1 cellular context compared by ENCODE assay signal in genomic region chr17:1715803-1716075, GRCh38.
TF ChIP-seq lines count a peak whose summit lies in the region.

No MANE protein-coding gene starts in this region.

TF ChIP-seq in GM12878, 131 proteins besides CTCF, POLR2A, EP300 and RAD21:
- no peak for TF ChIP-seq CBX3 (IDR thresholded peaks at IDR 0.05; ENCODE audit: borderline replicate concordance, low read depth)
- TF ChIP-seq, protein P1, sequence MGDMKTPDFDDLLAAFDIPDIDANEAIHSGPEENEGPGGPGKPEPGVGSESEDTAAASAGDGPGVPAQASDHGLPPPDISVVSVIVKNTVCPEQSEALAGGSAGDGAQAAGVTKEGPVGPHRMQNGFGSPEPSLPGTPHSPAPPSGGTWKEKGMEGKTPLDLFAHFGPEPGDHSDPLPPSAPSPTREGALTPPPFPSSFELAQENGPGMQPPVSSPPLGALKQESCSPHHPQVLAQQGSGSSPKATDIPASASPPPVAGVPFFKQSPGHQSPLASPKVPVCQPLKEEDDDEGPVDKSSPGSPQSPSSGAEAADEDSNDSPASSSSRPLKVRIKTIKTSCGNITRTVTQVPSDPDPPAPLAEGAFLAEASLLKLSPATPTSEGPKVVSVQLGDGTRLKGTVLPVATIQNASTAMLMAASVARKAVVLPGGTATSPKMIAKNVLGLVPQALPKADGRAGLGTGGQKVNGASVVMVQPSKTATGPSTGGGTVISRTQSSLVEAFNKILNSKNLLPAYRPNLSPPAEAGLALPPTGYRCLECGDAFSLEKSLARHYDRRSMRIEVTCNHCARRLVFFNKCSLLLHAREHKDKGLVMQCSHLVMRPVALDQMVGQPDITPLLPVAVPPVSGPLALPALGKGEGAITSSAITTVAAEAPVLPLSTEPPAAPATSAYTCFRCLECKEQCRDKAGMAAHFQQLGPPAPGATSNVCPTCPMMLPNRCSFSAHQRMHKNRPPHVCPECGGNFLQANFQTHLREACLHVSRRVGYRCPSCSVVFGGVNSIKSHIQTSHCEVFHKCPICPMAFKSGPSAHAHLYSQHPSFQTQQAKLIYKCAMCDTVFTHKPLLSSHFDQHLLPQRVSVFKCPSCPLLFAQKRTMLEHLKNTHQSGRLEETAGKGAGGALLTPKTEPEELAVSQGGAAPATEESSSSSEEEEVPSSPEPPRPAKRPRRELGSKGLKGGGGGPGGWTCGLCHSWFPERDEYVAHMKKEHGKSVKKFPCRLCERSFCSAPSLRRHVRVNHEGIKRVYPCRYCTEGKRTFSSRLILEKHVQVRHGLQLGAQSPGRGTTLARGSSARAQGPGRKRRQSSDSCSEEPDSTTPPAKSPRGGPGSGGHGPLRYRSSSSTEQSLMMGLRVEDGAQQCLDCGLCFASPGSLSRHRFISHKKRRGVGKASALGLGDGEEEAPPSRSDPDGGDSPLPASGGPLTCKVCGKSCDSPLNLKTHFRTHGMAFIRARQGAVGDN (IDR thresholded peaks at IDR 0.05), result no peak
- TF ChIP-seq HDGF (IDR thresholded peaks at IDR 0.05), result no peak
- TF ChIP-seq, protein P2, sequence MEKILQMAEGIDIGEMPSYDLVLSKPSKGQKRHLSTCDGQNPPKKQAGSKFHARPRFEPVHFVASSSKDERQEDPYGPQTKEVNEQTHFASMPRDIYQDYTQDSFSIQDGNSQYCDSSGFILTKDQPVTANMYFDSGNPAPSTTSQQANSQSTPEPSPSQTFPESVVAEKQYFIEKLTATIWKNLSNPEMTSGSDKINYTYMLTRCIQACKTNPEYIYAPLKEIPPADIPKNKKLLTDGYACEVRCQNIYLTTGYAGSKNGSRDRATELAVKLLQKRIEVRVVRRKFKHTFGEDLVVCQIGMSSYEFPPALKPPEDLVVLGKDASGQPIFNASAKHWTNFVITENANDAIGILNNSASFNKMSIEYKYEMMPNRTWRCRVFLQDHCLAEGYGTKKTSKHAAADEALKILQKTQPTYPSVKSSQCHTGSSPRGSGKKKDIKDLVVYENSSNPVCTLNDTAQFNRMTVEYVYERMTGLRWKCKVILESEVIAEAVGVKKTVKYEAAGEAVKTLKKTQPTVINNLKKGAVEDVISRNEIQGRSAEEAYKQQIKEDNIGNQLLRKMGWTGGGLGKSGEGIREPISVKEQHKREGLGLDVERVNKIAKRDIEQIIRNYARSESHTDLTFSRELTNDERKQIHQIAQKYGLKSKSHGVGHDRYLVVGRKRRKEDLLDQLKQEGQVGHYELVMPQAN (conservative IDR thresholded peaks at IDR 0.05), result no peak
- TF ChIP-seq ZNF24 (IDR thresholded peaks at IDR 0.05), result no peak
- no peak for TF ChIP-seq NRF1 (conservative IDR thresholded peaks at IDR 0.05; ENCODE audit: low read depth, low read length)
- no peak for TF ChIP-seq CHD1 (IDR thresholded peaks at IDR 0.05; ENCODE audit: low read depth, low read length)
- no peak for TF ChIP-seq E2F4 (IDR thresholded peaks at IDR 0.05; ENCODE audit: low read depth, low read length)
- TF ChIP-seq EED (IDR thresholded peaks at IDR 0.05; ENCODE audit: low read depth), result no peak
- no peak for TF ChIP-seq ZZZ3 (IDR thresholded peaks at IDR 0.05; ENCODE audit: control insufficient read depth, insufficient read length, low read depth)
- no peak for TF ChIP-seq BCL11A (IDR thresholded peaks at IDR 0.05; ENCODE audit: low read depth, low read length)
- no peak for TF ChIP-seq MTA2 (IDR thresholded peaks at IDR 0.05; ENCODE audit: low read depth)
- no peak for TF ChIP-seq IKZF2 (IDR thresholded peaks at IDR 0.05)
- no peak for TF ChIP-seq PKNOX1 (IDR thresholded peaks at IDR 0.05)
- no peak for TF ChIP-seq CHD4 (IDR thresholded peaks at IDR 0.05)
- TF ChIP-seq RAD51 (IDR thresholded peaks at IDR 0.05), result no peak
- no peak for TF ChIP-seq RB1 (IDR thresholded peaks at IDR 0.05; ENCODE audit: borderline replicate concordance)
- no peak for TF ChIP-seq FOXK2 (IDR thresholded peaks at IDR 0.05)
- TF ChIP-seq SMAD1 (IDR thresholded peaks at IDR 0.05; ENCODE audit: low read depth, partially characterized antibody), result no peak
- TF ChIP-seq SIX5 (IDR thresholded peaks at IDR 0.05; ENCODE audit: low read depth, low read length, severe bottlenecking), result no peak
